1 cellular context compared by ENCODE assay signal in the genomic region with DNA sequence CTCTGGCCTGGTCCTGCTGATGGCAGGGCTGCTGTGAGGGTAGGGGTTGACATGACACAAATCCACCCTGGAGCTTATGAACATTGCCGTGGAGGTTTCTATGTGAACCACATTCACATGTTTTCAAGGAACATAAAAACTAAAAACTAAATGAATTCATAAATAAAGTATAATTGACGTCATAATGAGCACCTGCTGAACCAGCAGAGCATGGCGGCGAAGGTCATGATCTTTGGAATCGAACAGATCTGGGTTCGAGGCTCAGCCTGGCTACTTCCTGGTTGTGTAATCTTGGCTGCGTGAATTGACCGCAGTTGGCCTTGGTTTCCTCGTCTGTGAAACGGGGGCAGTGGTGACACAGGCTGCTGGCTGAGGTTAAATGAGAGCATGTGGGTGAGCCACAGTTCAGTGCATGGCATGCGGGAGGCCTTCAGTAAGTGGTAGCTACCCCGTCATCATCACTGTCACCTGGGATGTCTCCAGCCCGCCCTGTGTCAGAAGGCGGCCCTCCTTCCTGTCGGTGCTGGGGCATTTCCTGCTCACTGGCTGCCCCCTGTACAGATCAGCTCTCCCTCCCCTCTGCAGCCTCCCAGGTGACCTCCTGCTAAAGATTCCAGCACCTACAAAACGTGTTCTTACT.
TF ChIP-seq lines count a peak whose summit lies in the region.

No MANE protein-coding gene starts in this region.

TF ChIP-seq in GM12891, 5 proteins besides CTCF, POLR2A, EP300 and RAD21 (continued from another document):
- TF ChIP-seq POLR2AphosphoS5 (IDR thresholded peaks at IDR 0.05; ENCODE audit: low read depth, low read length): no peak
- no peak for TF ChIP-seq SPI1 (IDR thresholded peaks at IDR 0.05; ENCODE audit: low read depth, low read length)
